26 cellular contexts compared by ENCODE assay signal in genomic region chr21:40967771-40968170, GRCh38.
"Had no signal": no experiment of that assay in that cellular context is flagged by ENCODE, and none has a peak within 500 bp of the region (broad histone marks: within the 10 kb centered on the region; RNA-seq: fewer than 3 reads in every experiment).

No MANE protein-coding gene starts in this region.

- H3K9me3 ChIP-seq: esophagus squamous epithelium, lower lobe of right lung, mucosa of descending colon, neutrophil, ovary, right lobe of liver, tibial nerve had no signal

- DNase-seq: activated CD4-positive, alpha-beta memory T cell treated with anti-CD3 and anti-CD28 coated beads for 36 hours; activated CD4-positive, alpha-beta T cell treated with anti-CD3 and anti-CD28 coated beads, Interleukin-2, amount 10 ng/mL, durations not matched to agents 24 days and 14 days; activated CD4-positive, CD25-positive, alpha-beta regulatory T cell treated with anti-CD3 and anti-CD28 coated beads, Interleukin-2, amount 50 U/mL, for 72 hours; activated naive CD8-positive, alpha-beta T cell treated with anti-CD3 and anti-CD28 coated beads, Interleukin-2, amount 50 U/mL, for 24 hours; activated T-cell treated with anti-CD3 and anti-CD28 coated beads, Interleukin-2, amount 50 U/mL, for 48 hours; amygdala; central memory CD4-positive, alpha-beta T cell; esophagus squamous epithelium; foreskin melanocyte; kidney glomerular epithelial cell; lower lobe of right lung; mucosa of descending colon; ovary; right lobe of liver; stimulated activated CD4-positive, alpha-beta T cell treated with anti-CD3 and anti-CD28 coated beads, Interleukin-2, amount 100 ng/mL, for 48 hours; stimulated activated naive CD4-positive, alpha-beta T cell treated with Interleukin-2 at 50 U/mL for 16 hours had no signal

- H3K27me3 Mint-ChIP-seq: activated CD4-positive, alpha-beta T cell treated with anti-CD3 and anti-CD28 coated beads, Interleukin-2, amount 10 ng/mL, durations not matched to agents 24 days and 14 days had no signal

- ATAC-seq: activated naive CD8-positive, alpha-beta T cell treated with anti-CD3 and anti-CD28 coated beads, Interleukin-2, amount 50 U/mL, for 24 hours; left lobe of liver; lower lobe of right lung; mucosa of descending colon; right lobe of liver had no signal

- H3K36me3 Mint-ChIP-seq: activated CD4-positive, alpha-beta memory T cell treated with anti-CD3 and anti-CD28 coated beads for 36 hours; activated naive CD4-positive, alpha-beta T cell treated with anti-CD3 and anti-CD28 coated beads, Interleukin-2, amount 50 U/mL, for 24 hours had no signal

- H3K4me3 ChIP-seq: breast epithelium, esophagus squamous epithelium, lower lobe of right lung, mucosa of descending colon, ovary, right lobe of liver, tibial nerve had no signal

- H3K36me3 ChIP-seq: breast epithelium, esophagus squamous epithelium, lower lobe of right lung, neutrophil, ovary, right lobe of liver, tibial nerve had no signal

- H3K4me1 Mint-ChIP-seq: activated CD4-positive, alpha-beta T cell treated with anti-CD3 and anti-CD28 coated beads, Interleukin-2, amount 10 ng/mL, durations not matched to agents 24 days and 14 days; activated naive CD4-positive, alpha-beta T cell treated with anti-CD3 and anti-CD28 coated beads, Interleukin-2, amount 50 U/mL, for 24 hours; activated naive CD8-positive, alpha-beta T cell treated with anti-CD3 and anti-CD28 coated beads, Interleukin-2, amount 50 U/mL, for 24 hours; nephron had no signal

- H3K27me3 ChIP-seq: breast epithelium, esophagus squamous epithelium, neutrophil, ovary, right lobe of liver, tibial nerve had no signal

- H3K4me1 ChIP-seq: breast epithelium, esophagus squamous epithelium, lower lobe of right lung, right lobe of liver, tibial nerve had no signal

- H3K4me3 Mint-ChIP-seq: activated CD4-positive, alpha-beta memory T cell treated with anti-CD3 and anti-CD28 coated beads for 36 hours; activated CD4-positive, alpha-beta T cell treated with anti-CD3 and anti-CD28 coated beads, Interleukin-2, amount 10 ng/mL, durations not matched to agents 24 days and 14 days; activated naive CD4-positive, alpha-beta T cell treated with anti-CD3 and anti-CD28 coated beads, Interleukin-2, amount 50 U/mL, for 24 hours; activated naive CD8-positive, alpha-beta T cell treated with anti-CD3 and anti-CD28 coated beads, Interleukin-2, amount 50 U/mL, for 24 hours; dendritic cell treated with granulocyte-macrophage colony-stimulating factor and Interleukin-4, amounts not matched to agents 40 ng/mL and 50 ng/mL, for 4 days; nephron had no signal

- H3K27ac Mint-ChIP-seq: activated CD4-positive, alpha-beta memory T cell treated with anti-CD3 and anti-CD28 coated beads for 36 hours; activated CD4-positive, alpha-beta T cell treated with anti-CD3 and anti-CD28 coated beads, Interleukin-2, amount 10 ng/mL, durations not matched to agents 24 days and 14 days; activated naive CD4-positive, alpha-beta T cell treated with anti-CD3 and anti-CD28 coated beads, Interleukin-2, amount 50 U/mL, for 24 hours; activated naive CD8-positive, alpha-beta T cell treated with anti-CD3 and anti-CD28 coated beads, Interleukin-2, amount 50 U/mL, for 24 hours; activated T-helper 2 cell treated with anti-CD3 and anti-CD28 coated beads, Interferon-gamma antibody, Interleukin-2, Interleukin-4, amounts not matched to agents 10 μg/mL and 5 μg/mL and 100 μg/mL, durations not matched to agents 14 hours and 24 hours and 36 hours; dendritic cell treated with granulocyte-macrophage colony-stimulating factor and Interleukin-4, amounts not matched to agents 40 ng/mL and 50 ng/mL, for 4 days; nephron; progenitor cell of endocrine pancreas had no signal

- H3K27ac ChIP-seq: breast epithelium, esophagus squamous epithelium, lower lobe of right lung, neutrophil, ovary, right lobe of liver, tibial nerve, VCaP had no signal

- H3K9me3 Mint-ChIP-seq: activated CD4-positive, alpha-beta memory T cell treated with anti-CD3 and anti-CD28 coated beads for 36 hours; activated CD4-positive, alpha-beta T cell treated with anti-CD3 and anti-CD28 coated beads, Interleukin-2, amount 10 ng/mL, durations not matched to agents 24 days and 14 days; activated naive CD4-positive, alpha-beta T cell treated with anti-CD3 and anti-CD28 coated beads, Interleukin-2, amount 50 U/mL, for 24 hours; activated naive CD8-positive, alpha-beta T cell treated with anti-CD3 and anti-CD28 coated beads, Interleukin-2, amount 50 U/mL, for 24 hours; activated T-helper 2 cell treated with anti-CD3 and anti-CD28 coated beads, Interferon-gamma antibody, Interleukin-2, Interleukin-4, amounts not matched to agents 10 μg/mL and 5 μg/mL and 100 μg/mL, durations not matched to agents 14 hours and 24 hours and 36 hours; dendritic cell treated with granulocyte-macrophage colony-stimulating factor and Interleukin-4, amounts not matched to agents 40 ng/mL and 50 ng/mL, for 4 days; nephron had no signal
